24 cellular contexts compared by ENCODE assay signal in genomic region chr14:67965684-67966083, GRCh38.
DNase-seq lines count a peak whose midpoint lies in the region; ATAC-seq and TF ChIP-seq lines count a peak whose summit lies in the region.
"Had no signal": no experiment of that assay in that cellular context is flagged by ENCODE, and none has a peak within 500 bp of the region (broad histone marks: within the 10 kb centered on the region; RNA-seq: fewer than 3 reads in every experiment).

No MANE protein-coding gene starts in this region.

- peak overlapping the region; percentile 2 for H3K27ac Mint-ChIP-seq in dendritic cell treated with granulocyte-macrophage colony-stimulating factor and Interleukin-4, amounts not matched to agents 40 ng/mL and 50 ng/mL, for 4 days
- H3K27ac Mint-ChIP-seq: activated CD4-positive, alpha-beta T cell treated with anti-CD3 and anti-CD28 coated beads, Interleukin-2, amount 10 ng/mL, durations not matched to agents 24 days and 14 days; neural progenitor cell; stimulated activated naive B cell treated with anti-CD40 and anti-IgM and Interleukin-4, amounts not matched to agents 10 μg/mL and 1 μg/mL and 100 μg/mL, for 72 hours had no signal

- peaks cover 47% of the 10 kb centered on the region for H3K4me1 Mint-ChIP-seq in dendritic cell treated with granulocyte-macrophage colony-stimulating factor and Interleukin-4, amounts not matched to agents 40 ng/mL and 50 ng/mL, for 4 days (ENCODE audit: low read depth)
- H3K4me1 Mint-ChIP-seq: neural progenitor cell had no signal

- TF ChIP-seq EP300 in transverse colon (IDR thresholded peaks at IDR 0.05; ENCODE audit: low read depth): no peak

- no peak for TF ChIP-seq CTCF in transverse colon (IDR thresholded peaks at IDR 0.05)

- TF ChIP-seq POLR2A in transverse colon (IDR thresholded peaks at IDR 0.05): no peak

- WGBS in transverse colon (ENCODE audit: low coverage in 1 of 2), 2 donors: 49 to 56% methylated on average over 3 of the region's 3 CpGs

- H3K4me1 ChIP-seq in muscle layer of duodenum (ENCODE audit: control insufficient read depth in 1 of 2, insufficient read depth in 2 of 2, low read length in 2 of 2): peaks cover 8 to 19% of the 10 kb centered on the region in 2 donors
- peaks cover 19 to 72% (median 49%) of the 10 kb centered on the region in 4 donors for H3K4me1 ChIP-seq in transverse colon
- H3K4me1 ChIP-seq: neural progenitor cell, testis had no signal

- peaks cover 15% of the 10 kb centered on the region for H3K36me3 Mint-ChIP-seq in dendritic cell treated with granulocyte-macrophage colony-stimulating factor and Interleukin-4, amounts not matched to agents 40 ng/mL and 50 ng/mL, for 4 days (ENCODE audit: low read depth)

- no peaks in the 10 kb centered on the region for H3K27me3 Mint-ChIP-seq in dendritic cell treated with granulocyte-macrophage colony-stimulating factor and Interleukin-4, amounts not matched to agents 40 ng/mL and 50 ng/mL, for 4 days
- H3K27me3 Mint-ChIP-seq: activated CD4-positive, alpha-beta T cell treated with anti-CD3 and anti-CD28 coated beads, Interleukin-2, amount 10 ng/mL, durations not matched to agents 24 days and 14 days; stimulated activated naive B cell treated with anti-CD40 and anti-IgM and Interleukin-4, amounts not matched to agents 10 μg/mL and 1 μg/mL and 100 μg/mL, for 72 hours had no signal

- peaks cover 20% of the 10 kb centered on the region for H3K9me3 Mint-ChIP-seq in dendritic cell treated with granulocyte-macrophage colony-stimulating factor and Interleukin-4, amounts not matched to agents 40 ng/mL and 50 ng/mL, for 4 days
- H3K9me3 Mint-ChIP-seq: activated T-cell treated with anti-CD3 and anti-CD28 coated beads, Interleukin-2, amount 50 U/mL, for 4 hours had no signal

- ATAC-seq in GM19455 (IDR thresholded peaks at IDR 0.05; ENCODE audit: unreplicated experiment): no peak
- ATAC-seq: activated T-cell treated with anti-CD3 and anti-CD28 coated beads, Interleukin-2, amount 50 U/mL, for 4 hours; K562; right lobe of liver; stimulated activated naive B cell treated with anti-CD40 and anti-IgM and Interleukin-4, amounts not matched to agents 10 μg/mL and 1 μg/mL and 100 μg/mL, for 72 hours had no signal

- DNase-seq in NCI-H82 (lab: John Stamatoyannopoulos, UW) (peak; percentile 74), transverse colon (no peak), OCI-M1 (lab: John Stamatoyannopoulos, UW) (no peak), MG63 (no peak)
- DNase-seq in activated CD8-positive, alpha-beta memory T cell treated with anti-CD3 and anti-CD28 coated beads for 24 hours: no peak
- DNase-seq: ACHN; activated CD4-positive, alpha-beta T cell treated with anti-CD3 and anti-CD28 coated beads, Interleukin-2, amount 10 ng/mL, durations not matched to agents 24 days and 14 days; activated gamma-delta T cell treated with Interleukin-2 at 50 U/mL for 16 hours; activated T-cell treated with anti-CD3 and anti-CD28 coated beads, Interleukin-2, amount 50 U/mL, for 4 hours; islet precursor cell; MM.1S; NCI-H1417 treated with DMSO at 0.1 percent for 48 hours; NCI-H2081; NCI-H226; NCI-H748 treated with DMSO at 0.1 percent for 48 hours; right lobe of liver; stimulated activated CD4-positive, alpha-beta T cell treated with anti-CD3 and anti-CD28 coated beads, Interleukin-4, amount 100 ng/mL, for 4 hours; stimulated activated naive B cell treated with anti-CD40 and anti-IgM and Interleukin-4, amounts not matched to agents 10 μg/mL and 1 μg/mL and 100 μg/mL, for 72 hours; testis had no signal

- in situ Hi-C loops in transverse colon (cut with MboI; ENCODE audit: low pct_ligation_motif_present in 1 of 4, low pct_unique_long_range_greater_than_20kb in 1 of 4, low sequenced_read_pairs in 3 of 4): loop anchor here in 2 of 4 donors (10.0 to 25.0 kb wide), 2 partner anchors 172 to 279 kb away; no protein-coding TSS in a partner anchor

- H3K4me3 ChIP-seq in muscle layer of duodenum (ENCODE audit: low read depth in 1 of 2, low read length in 2 of 2) (no peak overlapping the region), transverse colon (no peak overlapping the region), MG63 (no peak overlapping the region)
- H3K4me3 ChIP-seq: K562, neural progenitor cell, right lobe of liver, testis had no signal

- H3K36me3 ChIP-seq in muscle layer of duodenum (ENCODE audit: control insufficient read depth in 1 of 2, insufficient read depth in 2 of 2, low read length in 2 of 2): no peaks in the 10 kb centered on the region
- H3K36me3 ChIP-seq in transverse colon: no peaks in the 10 kb centered on the region
- no peaks in the 10 kb centered on the region for H3K36me3 ChIP-seq in MG63
- H3K36me3 ChIP-seq: neural progenitor cell, right lobe of liver had no signal

- H3K4me3 Mint-ChIP-seq in dendritic cell treated with granulocyte-macrophage colony-stimulating factor and Interleukin-4, amounts not matched to agents 40 ng/mL and 50 ng/mL, for 4 days: no peak overlapping the region
- H3K4me3 Mint-ChIP-seq: activated CD4-positive, alpha-beta T cell treated with anti-CD3 and anti-CD28 coated beads, Interleukin-2, amount 10 ng/mL, durations not matched to agents 24 days and 14 days; activated T-cell treated with anti-CD3 and anti-CD28 coated beads, Interleukin-2, amount 50 U/mL, for 4 hours; neural progenitor cell; stimulated activated naive B cell treated with anti-CD40 and anti-IgM and Interleukin-4, amounts not matched to agents 10 μg/mL and 1 μg/mL and 100 μg/mL, for 72 hours had no signal

- intact Hi-C loops in dendritic cell treated with granulocyte-macrophage colony-stimulating factor and Interleukin-4, amounts not matched to agents 40 ng/mL and 50 ng/mL, for 4 days (cut with micrococcal nuclease): no loop called here
- intact Hi-C loops in transverse colon (cut with DNase I; ENCODE audit: low total_unique reads): no loop called here

- H3K27ac ChIP-seq in muscle layer of duodenum (ENCODE audit: low read length) (peak overlapping the region; percentile 28), transverse colon (peak overlapping the region; percentile 81 to 87 (median 85))
- H3K27ac ChIP-seq: neural progenitor cell, right lobe of liver, testis had no signal

- H3K9me3 ChIP-seq in muscle layer of duodenum (ENCODE audit: control insufficient read depth in 1 of 2, low read length in 2 of 2) (no peaks in the 10 kb centered on the region), transverse colon (no peaks in the 10 kb centered on the region), MG63 (no peaks in the 10 kb centered on the region)
- H3K9me3 ChIP-seq: right lobe of liver, testis had no signal

- no peaks in the 10 kb centered on the region for H3K27me3 ChIP-seq in muscle layer of duodenum (ENCODE audit: low read depth, low read length)
- H3K27me3 ChIP-seq in transverse colon: no peaks in the 10 kb centered on the region
- H3K27me3 ChIP-seq in MG63: no peaks in the 10 kb centered on the region
- H3K27me3 ChIP-seq: neural progenitor cell, right lobe of liver, testis had no signal
